In genomic region chr5:1859099-1859498, GRCh38 we compare ENCODE assay signal across 29 cellular contexts. TPM values are rescaled to one million over a fixed set of nuclear protein-coding genes. Genes with fewer than 3 reads are reported as not detected.
"Had no signal": no experiment of that assay in that cellular context is flagged by ENCODE, and none has a peak within 500 bp of the region (broad histone marks: within the 10 kb centered on the region; RNA-seq: fewer than 3 reads in every experiment).

No MANE protein-coding gene starts in this region.

- H3K4me3 ChIP-seq: colonic mucosa, esophagus squamous epithelium, gastrocnemius medialis, heart right ventricle, left ventricle myocardium inferior, lower lobe of right lung, mucosa of descending colon had no signal

- H3K9me3 ChIP-seq: colonic mucosa, esophagus squamous epithelium, gastrocnemius medialis, heart right ventricle, left ventricle myocardium inferior, lower lobe of right lung, mucosa of descending colon had no signal

- DNase-seq: colonic mucosa; cortex of kidney; effector CD8-positive, alpha-beta T cell; effector memory CD8-positive, alpha-beta T cell; endodermal cell; erythroblast; esophagus squamous epithelium; foreskin fibroblast; foreskin melanocyte; gastrocnemius medialis; glutamatergic neuron; head of caudate nucleus; heart right ventricle; hippocampal formation; left colon; left ventricle myocardium inferior; lower lobe of right lung; mesenchymal stem cell; mucosa of descending colon had no signal

- H3K27ac ChIP-seq: colonic mucosa, epithelial cell of prostate, esophagus squamous epithelium, gastrocnemius medialis, heart right ventricle, left ventricle myocardium inferior, lower lobe of right lung had no signal

- H3K36me3 ChIP-seq: colonic mucosa, esophagus squamous epithelium, gastrocnemius medialis, heart right ventricle, left ventricle myocardium inferior, lower lobe of right lung had no signal

- ATAC-seq: effector memory CD8-positive, alpha-beta T cell; esophagus mucosa; gastrocnemius medialis; heart right ventricle; left colon; left lobe of liver; lower lobe of right lung; mucosa of descending colon had no signal

- H3K4me1 ChIP-seq: colonic mucosa, esophagus squamous epithelium, gastrocnemius medialis, lower lobe of right lung had no signal

RNA-seq across cellular contexts. Expression of gene IRX4, which starts 23.6 kb away (rescaled TPM):
- total RNA-seq: chondrocyte, colonic mucosa, dermis microvascular lymphatic vessel endothelial cell, glomerular endothelial cell, left colon, left lobe of liver, lower lobe of right lung, lung microvascular endothelial cell, mesenteric fat pad, mesothelial cell of epicardium, mucosa of descending colon, myocyte had no signal
